Comparison of ENCODE assay signal across 1 cellular context in the genomic region with DNA sequence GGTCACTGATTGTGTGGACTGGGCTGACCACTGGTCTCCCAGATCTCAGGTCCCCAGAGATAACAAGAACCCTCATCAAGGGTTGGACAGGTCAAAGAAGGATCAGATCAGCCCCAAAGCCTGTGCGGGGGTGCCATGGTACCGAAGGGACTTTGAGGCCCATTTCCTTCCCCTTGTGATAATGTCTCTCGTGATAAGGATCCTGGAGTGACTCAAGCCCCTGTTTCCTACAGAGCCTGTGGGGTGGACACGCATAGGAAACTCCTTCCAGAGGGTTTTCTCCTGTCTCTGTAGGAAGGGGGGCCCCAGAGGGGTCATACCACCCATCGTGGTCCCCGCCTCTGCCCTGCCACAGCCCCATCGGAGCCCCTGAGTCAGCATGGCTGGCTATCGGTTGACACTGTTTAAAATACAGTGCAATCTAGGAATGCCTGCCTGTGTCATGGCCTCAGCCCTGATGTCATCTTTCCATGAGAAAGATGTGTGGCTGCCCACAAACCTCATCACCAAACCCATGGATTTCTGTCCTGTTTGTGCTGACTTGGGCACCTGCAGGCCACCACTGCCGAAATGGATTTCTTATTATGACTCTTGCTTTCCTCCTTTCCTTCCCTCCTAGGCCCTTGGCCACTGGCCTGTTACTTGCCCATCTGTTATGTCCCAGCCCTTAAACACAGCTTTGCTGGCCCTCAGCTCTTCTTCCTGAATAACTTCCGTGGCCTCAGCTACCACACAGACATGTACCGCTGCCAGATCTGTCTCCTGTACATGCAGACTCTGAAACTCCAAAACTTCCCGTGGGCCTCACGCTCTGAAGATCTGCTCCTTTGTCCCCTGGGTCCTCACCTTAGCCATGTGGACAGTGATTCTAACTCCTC.
TF ChIP-seq lines count a peak whose summit lies in the region.

No MANE protein-coding gene starts in this region.

TF ChIP-seq in K562, 482 proteins besides CTCF, POLR2A, EP300 and RAD21 (continued from another document and continues in another):
- TF ChIP-seq, protein P1, sequence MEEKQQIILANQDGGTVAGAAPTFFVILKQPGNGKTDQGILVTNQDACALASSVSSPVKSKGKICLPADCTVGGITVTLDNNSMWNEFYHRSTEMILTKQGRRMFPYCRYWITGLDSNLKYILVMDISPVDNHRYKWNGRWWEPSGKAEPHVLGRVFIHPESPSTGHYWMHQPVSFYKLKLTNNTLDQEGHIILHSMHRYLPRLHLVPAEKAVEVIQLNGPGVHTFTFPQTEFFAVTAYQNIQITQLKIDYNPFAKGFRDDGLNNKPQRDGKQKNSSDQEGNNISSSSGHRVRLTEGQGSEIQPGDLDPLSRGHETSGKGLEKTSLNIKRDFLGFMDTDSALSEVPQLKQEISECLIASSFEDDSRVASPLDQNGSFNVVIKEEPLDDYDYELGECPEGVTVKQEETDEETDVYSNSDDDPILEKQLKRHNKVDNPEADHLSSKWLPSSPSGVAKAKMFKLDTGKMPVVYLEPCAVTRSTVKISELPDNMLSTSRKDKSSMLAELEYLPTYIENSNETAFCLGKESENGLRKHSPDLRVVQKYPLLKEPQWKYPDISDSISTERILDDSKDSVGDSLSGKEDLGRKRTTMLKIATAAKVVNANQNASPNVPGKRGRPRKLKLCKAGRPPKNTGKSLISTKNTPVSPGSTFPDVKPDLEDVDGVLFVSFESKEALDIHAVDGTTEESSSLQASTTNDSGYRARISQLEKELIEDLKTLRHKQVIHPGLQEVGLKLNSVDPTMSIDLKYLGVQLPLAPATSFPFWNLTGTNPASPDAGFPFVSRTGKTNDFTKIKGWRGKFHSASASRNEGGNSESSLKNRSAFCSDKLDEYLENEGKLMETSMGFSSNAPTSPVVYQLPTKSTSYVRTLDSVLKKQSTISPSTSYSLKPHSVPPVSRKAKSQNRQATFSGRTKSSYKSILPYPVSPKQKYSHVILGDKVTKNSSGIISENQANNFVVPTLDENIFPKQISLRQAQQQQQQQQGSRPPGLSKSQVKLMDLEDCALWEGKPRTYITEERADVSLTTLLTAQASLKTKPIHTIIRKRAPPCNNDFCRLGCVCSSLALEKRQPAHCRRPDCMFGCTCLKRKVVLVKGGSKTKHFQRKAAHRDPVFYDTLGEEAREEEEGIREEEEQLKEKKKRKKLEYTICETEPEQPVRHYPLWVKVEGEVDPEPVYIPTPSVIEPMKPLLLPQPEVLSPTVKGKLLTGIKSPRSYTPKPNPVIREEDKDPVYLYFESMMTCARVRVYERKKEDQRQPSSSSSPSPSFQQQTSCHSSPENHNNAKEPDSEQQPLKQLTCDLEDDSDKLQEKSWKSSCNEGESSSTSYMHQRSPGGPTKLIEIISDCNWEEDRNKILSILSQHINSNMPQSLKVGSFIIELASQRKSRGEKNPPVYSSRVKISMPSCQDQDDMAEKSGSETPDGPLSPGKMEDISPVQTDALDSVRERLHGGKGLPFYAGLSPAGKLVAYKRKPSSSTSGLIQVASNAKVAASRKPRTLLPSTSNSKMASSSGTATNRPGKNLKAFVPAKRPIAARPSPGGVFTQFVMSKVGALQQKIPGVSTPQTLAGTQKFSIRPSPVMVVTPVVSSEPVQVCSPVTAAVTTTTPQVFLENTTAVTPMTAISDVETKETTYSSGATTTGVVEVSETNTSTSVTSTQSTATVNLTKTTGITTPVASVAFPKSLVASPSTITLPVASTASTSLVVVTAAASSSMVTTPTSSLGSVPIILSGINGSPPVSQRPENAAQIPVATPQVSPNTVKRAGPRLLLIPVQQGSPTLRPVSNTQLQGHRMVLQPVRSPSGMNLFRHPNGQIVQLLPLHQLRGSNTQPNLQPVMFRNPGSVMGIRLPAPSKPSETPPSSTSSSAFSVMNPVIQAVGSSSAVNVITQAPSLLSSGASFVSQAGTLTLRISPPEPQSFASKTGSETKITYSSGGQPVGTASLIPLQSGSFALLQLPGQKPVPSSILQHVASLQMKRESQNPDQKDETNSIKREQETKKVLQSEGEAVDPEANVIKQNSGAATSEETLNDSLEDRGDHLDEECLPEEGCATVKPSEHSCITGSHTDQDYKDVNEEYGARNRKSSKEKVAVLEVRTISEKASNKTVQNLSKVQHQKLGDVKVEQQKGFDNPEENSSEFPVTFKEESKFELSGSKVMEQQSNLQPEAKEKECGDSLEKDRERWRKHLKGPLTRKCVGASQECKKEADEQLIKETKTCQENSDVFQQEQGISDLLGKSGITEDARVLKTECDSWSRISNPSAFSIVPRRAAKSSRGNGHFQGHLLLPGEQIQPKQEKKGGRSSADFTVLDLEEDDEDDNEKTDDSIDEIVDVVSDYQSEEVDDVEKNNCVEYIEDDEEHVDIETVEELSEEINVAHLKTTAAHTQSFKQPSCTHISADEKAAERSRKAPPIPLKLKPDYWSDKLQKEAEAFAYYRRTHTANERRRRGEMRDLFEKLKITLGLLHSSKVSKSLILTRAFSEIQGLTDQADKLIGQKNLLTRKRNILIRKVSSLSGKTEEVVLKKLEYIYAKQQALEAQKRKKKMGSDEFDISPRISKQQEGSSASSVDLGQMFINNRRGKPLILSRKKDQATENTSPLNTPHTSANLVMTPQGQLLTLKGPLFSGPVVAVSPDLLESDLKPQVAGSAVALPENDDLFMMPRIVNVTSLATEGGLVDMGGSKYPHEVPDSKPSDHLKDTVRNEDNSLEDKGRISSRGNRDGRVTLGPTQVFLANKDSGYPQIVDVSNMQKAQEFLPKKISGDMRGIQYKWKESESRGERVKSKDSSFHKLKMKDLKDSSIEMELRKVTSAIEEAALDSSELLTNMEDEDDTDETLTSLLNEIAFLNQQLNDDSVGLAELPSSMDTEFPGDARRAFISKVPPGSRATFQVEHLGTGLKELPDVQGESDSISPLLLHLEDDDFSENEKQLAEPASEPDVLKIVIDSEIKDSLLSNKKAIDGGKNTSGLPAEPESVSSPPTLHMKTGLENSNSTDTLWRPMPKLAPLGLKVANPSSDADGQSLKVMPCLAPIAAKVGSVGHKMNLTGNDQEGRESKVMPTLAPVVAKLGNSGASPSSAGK (IDR thresholded peaks at IDR 0.05) = peak; percentile 19; the same call in 1 of the 2 replicates
- peak; percentile 61; the same call in 1 of the 2 replicates for TF ChIP-seq MEF2D (tag; conservative IDR thresholded peaks at IDR 0.05; ENCODE audit: low read depth)
- TF ChIP-seq C11orf30 (IDR thresholded peaks at IDR 0.05; ENCODE audit: low read depth) = peak; percentile 76
- no peak for TF ChIP-seq HMG20A (CRISPR knock-in tag; conservative IDR thresholded peaks at IDR 0.05)
- TF ChIP-seq DMBX1 (CRISPR knock-in tag; IDR thresholded peaks at IDR 0.05; ENCODE audit: borderline replicate concordance) = peak; percentile 8; the same call in 1 of the 2 replicates
- peak; percentile 31; the same call in 1 of the 2 replicates for TF ChIP-seq CTBP1 (IDR thresholded peaks at IDR 0.05; ENCODE audit: borderline replicate concordance)
- TF ChIP-seq EGR1 (conservative IDR thresholded peaks at IDR 0.05) = peak; percentile 72
- TF ChIP-seq, protein P2, sequence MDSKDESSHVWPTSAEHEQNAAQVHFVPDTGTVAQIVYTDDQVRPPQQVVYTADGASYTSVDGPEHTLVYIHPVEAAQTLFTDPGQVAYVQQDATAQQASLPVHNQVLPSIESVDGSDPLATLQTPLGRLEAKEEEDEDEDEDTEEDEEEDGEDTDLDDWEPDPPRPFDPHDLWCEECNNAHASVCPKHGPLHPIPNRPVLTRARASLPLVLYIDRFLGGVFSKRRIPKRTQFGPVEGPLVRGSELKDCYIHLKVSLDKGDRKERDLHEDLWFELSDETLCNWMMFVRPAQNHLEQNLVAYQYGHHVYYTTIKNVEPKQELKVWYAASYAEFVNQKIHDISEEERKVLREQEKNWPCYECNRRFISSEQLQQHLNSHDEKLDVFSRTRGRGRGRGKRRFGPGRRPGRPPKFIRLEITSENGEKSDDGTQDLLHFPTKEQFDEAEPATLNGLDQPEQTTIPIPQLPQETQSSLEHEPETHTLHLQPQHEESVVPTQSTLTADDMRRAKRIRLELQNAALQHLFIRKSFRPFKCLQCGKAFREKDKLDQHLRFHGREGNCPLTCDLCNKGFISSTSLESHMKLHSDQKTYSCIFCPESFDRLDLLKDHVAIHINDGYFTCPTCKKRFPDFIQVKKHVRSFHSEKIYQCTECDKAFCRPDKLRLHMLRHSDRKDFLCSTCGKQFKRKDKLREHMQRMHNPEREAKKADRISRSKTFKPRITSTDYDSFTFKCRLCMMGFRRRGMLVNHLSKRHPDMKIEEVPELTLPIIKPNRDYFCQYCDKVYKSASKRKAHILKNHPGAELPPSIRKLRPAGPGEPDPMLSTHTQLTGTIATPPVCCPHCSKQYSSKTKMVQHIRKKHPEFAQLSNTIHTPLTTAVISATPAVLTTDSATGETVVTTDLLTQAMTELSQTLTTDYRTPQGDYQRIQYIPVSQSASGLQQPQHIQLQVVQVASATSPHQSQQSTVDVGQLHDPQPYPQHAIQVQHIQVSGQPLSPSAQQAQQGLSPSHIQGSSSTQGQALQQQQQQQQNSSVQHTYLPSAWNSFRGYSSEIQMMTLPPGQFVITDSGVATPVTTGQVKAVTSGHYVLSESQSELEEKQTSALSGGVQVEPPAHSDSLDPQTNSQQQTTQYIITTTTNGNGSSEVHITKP (IDR thresholded peaks at IDR 0.05; ENCODE audit: partially characterized antibody) = peak; percentile 88
- TF ChIP-seq SMARCA4 (IDR thresholded peaks at IDR 0.05) = peak; percentile 56; the same call in 1 of the 2 replicates
- TF ChIP-seq ELF1 (tag; IDR thresholded peaks at IDR 0.05) = 0 out of 2 replicates have a peak, but pooled peaks have one; percentile 35
- TF ChIP-seq, protein P3, sequence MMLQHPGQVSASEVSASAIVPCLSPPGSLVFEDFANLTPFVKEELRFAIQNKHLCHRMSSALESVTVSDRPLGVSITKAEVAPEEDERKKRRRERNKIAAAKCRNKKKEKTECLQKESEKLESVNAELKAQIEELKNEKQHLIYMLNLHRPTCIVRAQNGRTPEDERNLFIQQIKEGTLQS (IDR thresholded peaks at IDR 0.05) = peak; percentile 84
- TF ChIP-seq, protein P3 (CRISPR knock-in tag; conservative IDR thresholded peaks at IDR 0.05) = no peak
- TF ChIP-seq HDGF (IDR thresholded peaks at IDR 0.05) = no peak
- TF ChIP-seq CREB1 (IDR thresholded peaks at IDR 0.05) = peak; percentile 70
- TF ChIP-seq CREB1 (CRISPR knock-in tag; IDR thresholded peaks at IDR 0.05) = peak; percentile 41; the same call in 1 of the 2 replicates
- no peak for TF ChIP-seq MYC (IDR thresholded peaks at IDR 0.05; ENCODE audit: low read depth, low read length)
- TF ChIP-seq MYC (CRISPR knock-in tag; IDR thresholded peaks at IDR 0.05; ENCODE audit: borderline replicate concordance, low read depth) = no peak
- TF ChIP-seq, protein P4, sequence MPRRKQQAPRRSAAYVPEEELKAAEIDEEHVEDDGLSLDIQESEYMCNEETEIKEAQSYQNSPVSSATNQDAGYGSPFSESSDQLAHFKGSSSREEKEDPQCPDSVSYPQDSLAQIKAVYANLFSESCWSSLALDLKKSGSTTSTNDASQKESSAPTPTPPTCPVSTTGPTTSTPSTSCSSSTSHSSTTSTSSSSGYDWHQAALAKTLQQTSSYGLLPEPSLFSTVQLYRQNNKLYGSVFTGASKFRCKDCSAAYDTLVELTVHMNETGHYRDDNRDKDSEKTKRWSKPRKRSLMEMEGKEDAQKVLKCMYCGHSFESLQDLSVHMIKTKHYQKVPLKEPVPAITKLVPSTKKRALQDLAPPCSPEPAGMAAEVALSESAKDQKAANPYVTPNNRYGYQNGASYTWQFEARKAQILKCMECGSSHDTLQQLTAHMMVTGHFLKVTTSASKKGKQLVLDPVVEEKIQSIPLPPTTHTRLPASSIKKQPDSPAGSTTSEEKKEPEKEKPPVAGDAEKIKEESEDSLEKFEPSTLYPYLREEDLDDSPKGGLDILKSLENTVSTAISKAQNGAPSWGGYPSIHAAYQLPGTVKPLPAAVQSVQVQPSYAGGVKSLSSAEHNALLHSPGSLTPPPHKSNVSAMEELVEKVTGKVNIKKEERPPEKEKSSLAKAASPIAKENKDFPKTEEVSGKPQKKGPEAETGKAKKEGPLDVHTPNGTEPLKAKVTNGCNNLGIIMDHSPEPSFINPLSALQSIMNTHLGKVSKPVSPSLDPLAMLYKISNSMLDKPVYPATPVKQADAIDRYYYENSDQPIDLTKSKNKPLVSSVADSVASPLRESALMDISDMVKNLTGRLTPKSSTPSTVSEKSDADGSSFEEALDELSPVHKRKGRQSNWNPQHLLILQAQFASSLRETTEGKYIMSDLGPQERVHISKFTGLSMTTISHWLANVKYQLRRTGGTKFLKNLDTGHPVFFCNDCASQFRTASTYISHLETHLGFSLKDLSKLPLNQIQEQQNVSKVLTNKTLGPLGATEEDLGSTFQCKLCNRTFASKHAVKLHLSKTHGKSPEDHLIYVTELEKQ (CRISPR knock-in tag; IDR thresholded peaks at IDR 0.05) = no peak
- TF ChIP-seq SUPT5H (IDR thresholded peaks at IDR 0.05) = no peak
- peak; percentile 67 for TF ChIP-seq ZNF316 (IDR thresholded peaks at IDR 0.05)
- peak; percentile 21; the same call in 1 of the 2 replicates for TF ChIP-seq ZNF583 (CRISPR knock-in tag; IDR thresholded peaks at IDR 0.05)
- no peak for TF ChIP-seq SREBF2 (CRISPR knock-in tag; IDR thresholded peaks at IDR 0.05)
- TF ChIP-seq, protein P5, sequence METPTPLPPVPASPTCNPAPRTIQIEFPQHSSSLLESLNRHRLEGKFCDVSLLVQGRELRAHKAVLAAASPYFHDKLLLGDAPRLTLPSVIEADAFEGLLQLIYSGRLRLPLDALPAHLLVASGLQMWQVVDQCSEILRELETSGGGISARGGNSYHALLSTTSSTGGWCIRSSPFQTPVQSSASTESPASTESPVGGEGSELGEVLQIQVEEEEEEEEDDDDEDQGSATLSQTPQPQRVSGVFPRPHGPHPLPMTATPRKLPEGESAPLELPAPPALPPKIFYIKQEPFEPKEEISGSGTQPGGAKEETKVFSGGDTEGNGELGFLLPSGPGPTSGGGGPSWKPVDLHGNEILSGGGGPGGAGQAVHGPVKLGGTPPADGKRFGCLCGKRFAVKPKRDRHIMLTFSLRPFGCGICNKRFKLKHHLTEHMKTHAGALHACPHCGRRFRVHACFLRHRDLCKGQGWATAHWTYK (CRISPR knock-in tag; IDR thresholded peaks at IDR 0.05) = 0 out of 2 replicates have a peak, but pooled peaks have one; percentile 15
- TF ChIP-seq L3MBTL2 (IDR thresholded peaks at IDR 0.05) = peak; percentile 41; the same call in 1 of the 2 replicates
